ENCODE assay signal across 9 cellular contexts in the genomic region with DNA sequence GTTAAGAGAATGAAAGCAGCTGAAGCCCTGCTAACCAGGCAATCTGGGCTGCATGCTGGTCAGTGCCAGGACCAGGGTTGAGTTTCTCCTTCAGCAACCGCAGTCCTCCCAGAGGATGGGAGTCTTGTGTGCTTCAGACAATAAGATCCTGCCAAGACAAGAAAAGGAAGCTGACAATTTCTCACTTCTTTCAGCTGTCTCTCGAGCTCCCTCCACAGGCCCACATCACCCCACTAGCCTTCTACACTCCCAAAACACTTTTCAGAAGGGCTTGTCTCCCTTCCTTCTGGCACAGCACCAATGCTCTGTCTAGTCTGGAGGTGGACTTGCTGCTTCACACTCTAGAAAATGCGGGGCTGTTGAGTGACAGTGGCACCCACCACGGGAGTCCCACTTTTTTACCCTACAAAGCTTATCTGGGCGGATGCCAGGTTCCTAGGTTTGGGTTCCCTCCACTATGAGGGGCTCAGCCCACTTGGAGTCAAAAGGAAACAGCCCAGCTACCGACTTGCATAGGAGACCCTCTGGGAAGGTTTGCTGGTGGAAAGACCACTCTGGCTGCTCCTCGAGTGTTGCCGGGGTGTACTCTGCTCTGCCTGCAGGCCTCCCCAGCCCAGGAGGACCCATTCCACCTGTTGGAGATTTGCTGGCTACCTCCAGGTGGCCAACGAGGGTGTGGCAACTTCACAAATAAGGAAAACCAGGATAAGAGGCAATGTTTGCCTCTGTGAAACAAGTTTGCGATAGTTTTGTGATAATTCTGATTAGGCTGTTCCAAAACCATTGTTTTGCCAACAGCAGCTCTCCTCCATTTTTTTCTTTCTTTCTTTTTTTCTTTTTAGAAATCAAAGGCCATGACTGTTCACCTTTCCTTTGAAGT.
A peak's percentile ranks its signal among the peaks of the same experiment; 100 is the strongest.
DNase-seq lines count a peak whose midpoint lies in the region; ATAC-seq lines count a peak whose summit lies in the region.
"Had no signal": no experiment of that assay in that cellular context is flagged by ENCODE, and none has a peak within 500 bp of the region (broad histone marks: within the 10 kb centered on the region; RNA-seq: fewer than 3 reads in every experiment).

No MANE protein-coding gene starts in this region.

- H3K36me3 ChIP-seq in CD8-positive, alpha-beta memory T cell (ENCODE audit: insufficient read depth, low read length): no peaks in the 10 kb centered on the region
- H3K36me3 ChIP-seq in MG63: no peaks in the 10 kb centered on the region

- no peak overlapping the region for H3K4me3 ChIP-seq in CD8-positive, alpha-beta memory T cell (ENCODE audit: low read length)
- H3K4me3 ChIP-seq in MG63: no peak overlapping the region

- no peaks in the 10 kb centered on the region for H3K36me3 Mint-ChIP-seq in CD8-positive, alpha-beta memory T cell
- no peaks in the 10 kb centered on the region for H3K36me3 Mint-ChIP-seq in activated T-helper 2 cell treated with anti-CD3 and anti-CD28 coated beads, Interferon-gamma antibody, Interleukin-2, Interleukin-4, amounts not matched to agents 10 μg/mL and 5 μg/mL and 100 μg/mL, durations not matched to agents 14 hours and 24 hours and 36 hours (ENCODE audit: low read depth)
- no peaks in the 10 kb centered on the region for H3K36me3 Mint-ChIP-seq in natural killer cell treated with Interleukin-12 subunit alpha and Interleukin-12 subunit beta and Interleukin-15 and Interleukin-18, amount 100 ng/mL, for 72 hours

- intact Hi-C loops in activated T-helper 2 cell treated with anti-CD3 and anti-CD28 coated beads, Interferon-gamma antibody, Interleukin-2, Interleukin-4, amounts not matched to agents 10 μg/mL and 5 μg/mL and 100 μg/mL, durations not matched to agents 14 hours and 24 hours and 36 hours (cut with micrococcal nuclease): loop anchor here (1.0 kb wide), 2 partner anchors 139 to 162 kb away; no protein-coding TSS in a partner anchor

- DNase-seq in CD8-positive, alpha-beta memory T cell: peak; percentile 25 to 75 (median 62)
- DNase-seq in MG63 (peak; percentile 67), mesenteric fat pad (ENCODE audit: low spot score) (no peak), cortex of kidney (lab: John Stamatoyannopoulos, UW) (no peak)
- peak; percentile 35 for DNase-seq in activated T-helper 2 cell treated with anti-CD3 and anti-CD28 coated beads, Interferon-gamma antibody, Interleukin-2, Interleukin-4, amounts not matched to agents 10 μg/mL and 5 μg/mL and 100 μg/mL, durations not matched to agents 14 hours and 24 hours and 36 hours (ENCODE audit: low spot score)
- peak; percentile 71 for DNase-seq in natural killer cell treated with Interleukin-12 subunit alpha and Interleukin-12 subunit beta and Interleukin-15 and Interleukin-18, amount 100 ng/mL, for 72 hours (ENCODE audit: low spot score)

- H3K9me3 Mint-ChIP-seq in CD8-positive, alpha-beta memory T cell: no peaks in the 10 kb centered on the region
- H3K9me3 Mint-ChIP-seq in activated T-helper 2 cell treated with anti-CD3 and anti-CD28 coated beads, Interferon-gamma antibody, Interleukin-2, Interleukin-4, amounts not matched to agents 10 μg/mL and 5 μg/mL and 100 μg/mL, durations not matched to agents 14 hours and 24 hours and 36 hours: no peaks in the 10 kb centered on the region
- H3K9me3 Mint-ChIP-seq in natural killer cell treated with Interleukin-12 subunit alpha and Interleukin-12 subunit beta and Interleukin-15 and Interleukin-18, amount 100 ng/mL, for 72 hours: no peaks in the 10 kb centered on the region
- H3K9me3 Mint-ChIP-seq: IgD-negative memory B cell had no signal

- CTCF ChIA-PET in CD8-positive, alpha-beta memory T cell (lab: Charles Lee): interaction anchor here (0.6 to 5.0 kb wide), 40 partner anchors 8 to 253 kb away, joined by 3 to 95 read pairs (median 4); partner anchors contain the start of gene TENT5C

- no peaks in the 10 kb centered on the region for H3K27me3 ChIP-seq in CD8-positive, alpha-beta memory T cell (ENCODE audit: insufficient read depth, low read length, poor library complexity, severe bottlenecking)
- H3K27me3 ChIP-seq in MG63: no peaks in the 10 kb centered on the region

- no peak overlapping the region for H3K27ac ChIP-seq in CD8-positive, alpha-beta memory T cell (ENCODE audit: low read depth, low read length)

- peak overlapping the region in 1 of 7 donors; percentile 24 for H3K4me3 Mint-ChIP-seq in CD8-positive, alpha-beta memory T cell
- H3K4me3 Mint-ChIP-seq in activated T-helper 2 cell treated with anti-CD3 and anti-CD28 coated beads, Interferon-gamma antibody, Interleukin-2, Interleukin-4, amounts not matched to agents 10 μg/mL and 5 μg/mL and 100 μg/mL, durations not matched to agents 14 hours and 24 hours and 36 hours (ENCODE audit: low read depth): no peak overlapping the region
- H3K4me3 Mint-ChIP-seq in natural killer cell treated with Interleukin-12 subunit alpha and Interleukin-12 subunit beta and Interleukin-15 and Interleukin-18, amount 100 ng/mL, for 72 hours: peak overlapping the region; percentile 21

- H3K4me1 Mint-ChIP-seq in CD8-positive, alpha-beta memory T cell: peaks cover 9 to 15% (median 10%) of the 10 kb centered on the region in 3 donors
- peaks cover 25% of the 10 kb centered on the region for H3K4me1 Mint-ChIP-seq in activated T-helper 2 cell treated with anti-CD3 and anti-CD28 coated beads, Interferon-gamma antibody, Interleukin-2, Interleukin-4, amounts not matched to agents 10 μg/mL and 5 μg/mL and 100 μg/mL, durations not matched to agents 14 hours and 24 hours and 36 hours (ENCODE audit: low read depth)
- peaks cover 28 to 33% of the 10 kb centered on the region in 2 donors for H3K4me1 Mint-ChIP-seq in natural killer cell treated with Interleukin-12 subunit alpha and Interleukin-12 subunit beta and Interleukin-15 and Interleukin-18, amount 100 ng/mL, for 72 hours (ENCODE audit: low read depth in 2 of 2)

- peaks cover 5% of the 10 kb centered on the region for H3K4me1 ChIP-seq in CD8-positive, alpha-beta memory T cell (ENCODE audit: insufficient read depth, low read length)

- H3K27ac Mint-ChIP-seq in CD8-positive, alpha-beta memory T cell: peak overlapping the region in 5 of 8 donors; percentile 42 to 95 (median 83)
- H3K27ac Mint-ChIP-seq in activated T-helper 2 cell treated with anti-CD3 and anti-CD28 coated beads, Interferon-gamma antibody, Interleukin-2, Interleukin-4, amounts not matched to agents 10 μg/mL and 5 μg/mL and 100 μg/mL, durations not matched to agents 14 hours and 24 hours and 36 hours: no peak overlapping the region
- peak overlapping the region; percentile 58 to 85 for H3K27ac Mint-ChIP-seq in natural killer cell treated with Interleukin-12 subunit alpha and Interleukin-12 subunit beta and Interleukin-15 and Interleukin-18, amount 100 ng/mL, for 72 hours

- POLR2A ChIA-PET in CD8-positive, alpha-beta memory T cell (lab: Charles Lee): interaction anchor here (1.8 to 2.1 kb wide), 2 partner anchors 10 to 68 kb away, joined by 7 to 16 read pairs; partner anchors contain the start of gene TENT5C

- H3K9me3 ChIP-seq in CD8-positive, alpha-beta memory T cell (ENCODE audit: low read length): no peaks in the 10 kb centered on the region
- H3K9me3 ChIP-seq in MG63: no peaks in the 10 kb centered on the region

- ATAC-seq in GM19395 (IDR thresholded peaks at IDR 0.05; ENCODE audit: unreplicated experiment) (peak; percentile 64), GM21717 (IDR thresholded peaks at IDR 0.05; ENCODE audit: unreplicated experiment) (no peak)
- peak; percentile 69 to 70 for ATAC-seq in natural killer cell treated with Interleukin-12 subunit alpha and Interleukin-12 subunit beta and Interleukin-15 and Interleukin-18, amount 100 ng/mL, for 72 hours

- H3K27me3 Mint-ChIP-seq in CD8-positive, alpha-beta memory T cell: peaks cover 0 to 2% of the 10 kb centered on the region in 2 donors
- H3K27me3 Mint-ChIP-seq in activated T-helper 2 cell treated with anti-CD3 and anti-CD28 coated beads, Interferon-gamma antibody, Interleukin-2, Interleukin-4, amounts not matched to agents 10 μg/mL and 5 μg/mL and 100 μg/mL, durations not matched to agents 14 hours and 24 hours and 36 hours (ENCODE audit: low read depth): peaks cover 10% of the 10 kb centered on the region
- peaks cover 0 to 3% of the 10 kb centered on the region in 2 donors for H3K27me3 Mint-ChIP-seq in natural killer cell treated with Interleukin-12 subunit alpha and Interleukin-12 subunit beta and Interleukin-15 and Interleukin-18, amount 100 ng/mL, for 72 hours
- H3K27me3 Mint-ChIP-seq: IgD-negative memory B cell had no signal

Comparison
In these comparisons a context has a peak if more than half of its experiments do, and no peak if none do; other contexts are left out.
1. DNase-seq: peak in CD8-positive, alpha-beta memory T cell (5 of 5), MG63 (single experiment), activated T-helper 2 cell treated with anti-CD3 and anti-CD28 coated beads, Interferon-gamma antibody, Interleukin-2, Interleukin-4, amounts not matched to agents 10 μg/mL and 5 μg/mL and 100 μg/mL, durations not matched to agents 14 hours and 24 hours and 36 hours (single experiment) and natural killer cell treated with Interleukin-12 subunit alpha and Interleukin-12 subunit beta and Interleukin-15 and Interleukin-18, amount 100 ng/mL, for 72 hours (single experiment); none in mesenteric fat pad (single experiment) and cortex of kidney (single experiment).